Comparison of ENCODE assay signal across 15 cellular contexts in the genomic region with DNA sequence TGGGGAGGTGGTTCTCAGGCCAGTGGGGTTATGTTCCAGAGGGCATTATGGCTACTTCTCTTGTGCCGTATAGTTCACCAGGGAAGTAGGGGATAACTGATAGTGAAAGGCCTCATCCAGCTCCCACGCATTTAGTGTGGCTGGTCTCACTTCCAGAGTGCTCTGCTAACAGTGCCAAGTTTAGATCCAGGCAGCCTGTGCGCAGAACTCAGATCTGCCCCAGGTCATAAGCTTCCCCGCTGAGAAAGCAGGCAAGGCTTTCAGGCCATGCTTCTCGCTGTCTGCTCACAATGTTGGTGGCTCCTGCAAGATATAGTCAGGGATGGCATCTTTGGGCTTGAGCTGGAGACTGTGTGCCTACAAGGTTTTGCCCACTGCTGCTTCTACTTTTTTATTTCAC.
"Had no signal": no experiment of that assay in that cellular context is flagged by ENCODE, and none has a peak within 500 bp of the region (broad histone marks: within the 10 kb centered on the region; RNA-seq: fewer than 3 reads in every experiment).

No MANE protein-coding gene starts in this region.

- H3K4me3 Mint-ChIP-seq: activated CD4-positive, alpha-beta T cell treated with anti-CD3 and anti-CD28 coated beads, Interleukin-2, amount 10 ng/mL, durations not matched to agents 7 days and 5 days; activated naive CD4-positive, alpha-beta T cell treated with anti-CD3 and anti-CD28 coated beads, Interleukin-2, amount 50 U/mL, for 24 hours; stimulated activated naive B cell treated with anti-CD40 and anti-IgM and Interleukin-4, amounts not matched to agents 10 μg/mL and 1 μg/mL and 100 μg/mL, for 72 hours; T-helper 17 cell; WTC11 had no signal

- H3K4me3 ChIP-seq: colonic mucosa, smooth muscle cell, suprapubic skin, upper lobe of left lung had no signal

- H3K36me3 ChIP-seq: colonic mucosa, neutrophil had no signal

- H3K27me3 ChIP-seq: colonic mucosa, neutrophil, suprapubic skin, upper lobe of left lung had no signal

- H3K9me3 ChIP-seq: colonic mucosa, neutrophil, suprapubic skin had no signal

- DNase-seq: activated CD4-positive, alpha-beta T cell treated with anti-CD3 and anti-CD28 coated beads, Interleukin-2, amount 10 ng/mL, durations not matched to agents 7 days and 5 days; activated effector memory CD4-positive, alpha-beta T cell treated with Interleukin-2 at 50 U/mL for 16 hours; colonic mucosa; effector CD4-positive, alpha-beta T cell; foreskin melanocyte; head of caudate nucleus; SK-N-SH; stimulated activated naive B cell treated with anti-CD40 and anti-IgM and Interleukin-4, amounts not matched to agents 10 μg/mL and 1 μg/mL and 100 μg/mL, for 72 hours; T-helper 17 cell; upper lobe of left lung had no signal

- ATAC-seq: stimulated activated naive B cell treated with anti-CD40 and anti-IgM and Interleukin-4, amounts not matched to agents 10 μg/mL and 1 μg/mL and 100 μg/mL, for 72 hours; T-helper 17 cell; WTC11 had no signal

- H3K27me3 Mint-ChIP-seq: activated CD4-positive, alpha-beta T cell treated with anti-CD3 and anti-CD28 coated beads, Interleukin-2, amount 10 ng/mL, durations not matched to agents 7 days and 5 days; activated naive CD4-positive, alpha-beta T cell treated with anti-CD3 and anti-CD28 coated beads, Interleukin-2, amount 50 U/mL, for 24 hours; stimulated activated naive B cell treated with anti-CD40 and anti-IgM and Interleukin-4, amounts not matched to agents 10 μg/mL and 1 μg/mL and 100 μg/mL, for 72 hours; T-helper 17 cell had no signal

- H3K27ac ChIP-seq: colonic mucosa, neutrophil, suprapubic skin, upper lobe of left lung had no signal

- H3K4me1 ChIP-seq: colonic mucosa, suprapubic skin had no signal
